ENCODE assay signal across 8 cellular contexts in genomic region chr17:48100160-48100559, GRCh38. TPM values are rescaled to one million over a fixed set of nuclear protein-coding genes. Genes with fewer than 3 reads are reported as not detected.
DNase-seq lines count a peak whose midpoint lies in the region; ATAC-seq and TF ChIP-seq lines count a peak whose summit lies in the region.

No MANE protein-coding gene starts in this region.

- H4K8ac ChIP-seq in trophoblast cell (ENCODE audit: low read depth, low read length) = no peak overlapping the region

- H4K12ac ChIP-seq in trophoblast cell (ENCODE audit: low read depth, low read length) = no peak overlapping the region

- no peak overlapping the region for H3K18ac ChIP-seq in trophoblast cell (ENCODE audit: low read length)

- peak; percentile 76 for DNase-seq in EL
- DNase-seq in Peyer's patch = no peak
- no peak for DNase-seq in esophagus muscularis mucosa (ENCODE audit: extremely low spot score)
- DNase-seq in trophoblast cell = peak; percentile 68 to 89
- no peak for DNase-seq in stimulated activated naive CD4-positive, alpha-beta T cell treated with Interleukin-2 at 50 U/mL for 16 hours (lab: John Stamatoyannopoulos, UW)
- DNase-seq in lower leg skin (ENCODE audit: low spot score in 2 of 2) = no peak
- DNase-seq in NCI-H1092 treated with DMSO at 0.1 percent for 48 hours (lab: John Stamatoyannopoulos, UW) = no peak

- no peak overlapping the region for H2BK120ac ChIP-seq in trophoblast cell (ENCODE audit: insufficient read depth, low read length, poor library complexity)

- H3K9me3 ChIP-seq in Peyer's patch (no peaks in the 10 kb centered on the region), esophagus muscularis mucosa (peaks cover 0 to 3% (median 0%) of the 10 kb centered on the region in 4 donors), trophoblast cell (ENCODE audit: insufficient read depth, low read depth, low read length) (no peaks in the 10 kb centered on the region)

- H3K36me3 ChIP-seq in Peyer's patch (no peaks in the 10 kb centered on the region), esophagus muscularis mucosa (peaks cover 0 to 9% (median under 1%) of the 10 kb centered on the region in 4 donors), trophoblast cell (ENCODE audit: control insufficient read depth in 1 of 2, insufficient read depth in 2 of 2, low read length in 2 of 2) (peaks cover 2 to 6% of the 10 kb centered on the region in 2 experiments)

- no peak overlapping the region for H3K9ac ChIP-seq in trophoblast cell (ENCODE audit: low read length)

- peak overlapping the region in 3 of 4 donors; percentile 86 to 93 (median 90) for H3K27ac ChIP-seq in Peyer's patch
- peak overlapping the region; percentile 89 to 98 (median 94) for H3K27ac ChIP-seq in esophagus muscularis mucosa (replicated peaks in 1 of 4)
- H3K27ac ChIP-seq in trophoblast cell (ENCODE audit: low read depth, low read length) = peak overlapping the region; percentile 91

- no peak overlapping the region for H2AFZ ChIP-seq in trophoblast cell (ENCODE audit: insufficient read depth, low read length, poor library complexity)

- ATAC-seq in GM18867 (IDR thresholded peaks at IDR 0.05; ENCODE audit: unreplicated experiment) = no peak

- TF ChIP-seq CTCF in Peyer's patch (IDR thresholded peaks at IDR 0.05) (no peak), esophagus muscularis mucosa (IDR thresholded peaks at IDR 0.05) (no peak), lower leg skin (IDR thresholded peaks at IDR 0.05) (no peak)

- peaks cover 7% of the 10 kb centered on the region for H3K79me1 ChIP-seq in trophoblast cell (ENCODE audit: low read length)

- H3K27me3 ChIP-seq in Peyer's patch = no peaks in the 10 kb centered on the region
- H3K27me3 ChIP-seq in esophagus muscularis mucosa = no peaks in the 10 kb centered on the region
- no peaks in the 10 kb centered on the region for H3K27me3 ChIP-seq in trophoblast cell (ENCODE audit: insufficient read depth, low read length)

- peak overlapping the region; percentile 54 for H3K4ac ChIP-seq in trophoblast cell (ENCODE audit: low read depth, low read length)

- H3K4me2 ChIP-seq in trophoblast cell (ENCODE audit: low read length) = peak overlapping the region; percentile 84

- 24% methylated on average over 10 of the region's 10 CpGs for WGBS in esophagus muscularis mucosa
- 100% methylated on average over 4 of the region's 10 CpGs for whole genome bisulfite sequencing in trophoblast cell (ENCODE audit: extremely low coverage, insufficient coverage, insufficient read length)
- WGBS in lower leg skin, 2 donors = 20 to 22% methylated on average over 10 of the region's 10 CpGs

- no peak overlapping the region for H4K91ac ChIP-seq in trophoblast cell (ENCODE audit: low read depth, low read length)

- peak overlapping the region; percentile 80 to 91 (median 87) for H3K4me3 ChIP-seq in Peyer's patch
- peak overlapping the region; percentile 86 to 99 (median 94) for H3K4me3 ChIP-seq in esophagus muscularis mucosa
- H3K4me3 ChIP-seq in trophoblast cell (ENCODE audit: low read depth, low read length) = peak overlapping the region; percentile 91
- H3K4me3 ChIP-seq in lower leg skin (ENCODE audit: low read depth, poor library complexity, severe bottlenecking) = no peak overlapping the region

- no peak for TF ChIP-seq EP300 in esophagus muscularis mucosa (IDR thresholded peaks at IDR 0.05)

- no peak overlapping the region for H2BK12ac ChIP-seq in trophoblast cell (ENCODE audit: low read length)

- peaks cover 16% of the 10 kb centered on the region for H3K79me2 ChIP-seq in trophoblast cell (ENCODE audit: control insufficient read depth, insufficient read depth, low read length, poor library complexity)

- H3K14ac ChIP-seq in trophoblast cell (ENCODE audit: low read length) = no peak overlapping the region

- H3K4me1 ChIP-seq in Peyer's patch (peaks cover 0 to 8% (median 0%) of the 10 kb centered on the region in 4 donors), esophagus muscularis mucosa (peaks cover 15 to 41% (median 25%) of the 10 kb centered on the region in 4 donors), trophoblast cell (ENCODE audit: control insufficient read depth in 1 of 2, insufficient read depth in 2 of 2, low read length in 2 of 2) (no peaks in the 10 kb centered on the region)

- H3K23ac ChIP-seq in trophoblast cell (ENCODE audit: low read length) = no peak overlapping the region

- intact Hi-C loops in esophagus muscularis mucosa (cut with DNase I) = no loop called here
- intact Hi-C loops in lower leg skin (cut with DNase I; ENCODE audit: low total_unique reads) = no loop called here

- H2BK5ac ChIP-seq in trophoblast cell (ENCODE audit: low read depth, low read length, poor library complexity) = no peak overlapping the region

- no peak overlapping the region for H2AK5ac ChIP-seq in trophoblast cell (ENCODE audit: low read length)

- TF ChIP-seq POLR2A in Peyer's patch (IDR thresholded peaks at IDR 0.05) (no peak), esophagus muscularis mucosa (IDR thresholded peaks at IDR 0.05; ENCODE audit: low read depth) (no peak), lower leg skin (IDR thresholded peaks at IDR 0.05) (no peak)

RNA-seq across cellular contexts. Expression of gene CBX1, which starts 1.1 kb away (rescaled TPM):
- total RNA-seq in Peyer's patch (10 to 100 TPM in 1 of 4 donors, 1 to 10 TPM in 3; 7.2 to 14.0 (median 8.5) TPM), esophagus muscularis mucosa (10 to 100 TPM; 32.1 to 59.5 (median 39.7) TPM), lower leg skin (10 to 100 TPM; 23.2 to 33.5 (median 25.6) TPM)
- 82.8 and 87.6 TPM in 2 replicates for polyA plus RNA-seq in trophoblast cell (2013)

RNA-seq across cellular contexts. Expression of gene SNX11, which starts 7.4 kb away (rescaled TPM):
- total RNA-seq in Peyer's patch = 10 to 100 TPM in 3 of 4 donors, 1 to 10 TPM in 1; 9.5 to 19.8 (median 15.0) TPM
- total RNA-seq in esophagus muscularis mucosa = 10 to 100 TPM; 16.1 to 22.0 (median 20.3) TPM
- polyA plus RNA-seq in trophoblast cell (2013) = 8.8 and 9.5 TPM in 2 replicates
- total RNA-seq in lower leg skin = 10 to 100 TPM; 11.1 to 15.7 (median 13.0) TPM

RNA-seq across cellular contexts. Expression of gene NFE2L1, which starts 52.0 kb away (rescaled TPM):
- 100 to 1,000 TPM in 3 of 4 donors, 10 to 100 TPM in 1; 89.1 to 228 (median 217) TPM for total RNA-seq in Peyer's patch
- total RNA-seq in esophagus muscularis mucosa = 100 to 1,000 TPM; 164 to 281 (median 264) TPM
- 87.8 and 92.2 TPM in 2 replicates for polyA plus RNA-seq in trophoblast cell (2013)
- 100 to 1,000 TPM in 3 of 4 donors, 10 to 100 TPM in 1; 97.2 to 158 (median 117) TPM for total RNA-seq in lower leg skin

Comparison
In these comparisons a context has a peak if more than half of its experiments do, and no peak if none do; other contexts are left out.
1. DNase-seq: peak in EL (single experiment) and trophoblast cell (2 of 2); none in Peyer's patch (0 of 3), esophagus muscularis mucosa (single experiment), stimulated activated naive CD4-positive, alpha-beta T cell treated with Interleukin-2 at 50 U/mL for 16 hours (single experiment), lower leg skin (0 of 2) and NCI-H1092 treated with DMSO at 0.1 percent for 48 hours (single experiment).
2. Peak in every context shown above with its lines, with median percentiles within 50 percentile points of each other: H3K27ac ChIP-seq.